ENCODE assay signal across 18 cellular contexts in the genomic region with DNA sequence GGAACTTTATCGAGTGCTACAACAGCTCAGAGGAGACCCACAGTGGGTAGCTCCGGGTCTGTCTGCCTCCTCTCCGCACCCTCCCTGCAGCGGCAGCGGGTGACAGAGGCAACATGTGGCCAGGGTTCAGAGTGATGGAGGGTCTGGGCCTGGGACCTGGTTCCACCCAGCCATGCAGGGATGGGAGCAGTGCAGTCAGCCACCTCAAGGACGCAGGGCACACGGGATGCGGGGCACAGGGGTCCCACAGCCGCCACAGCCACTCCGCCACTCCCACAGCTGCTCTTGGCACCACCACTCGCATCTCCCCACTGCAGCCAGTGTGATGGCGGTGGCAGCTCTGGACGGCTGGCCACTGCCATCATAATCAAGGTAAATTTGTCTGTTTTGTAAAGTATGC.
DNase-seq lines count a peak whose midpoint lies in the region; ATAC-seq and TF ChIP-seq lines count a peak whose summit lies in the region.
"Had no signal": no experiment of that assay in that cellular context is flagged by ENCODE, and none has a peak within 500 bp of the region (broad histone marks: within the 10 kb centered on the region; RNA-seq: fewer than 3 reads in every experiment).

No MANE protein-coding gene starts in this region.

- H3K27me3 Mint-ChIP-seq in chondrocyte (ENCODE audit: low read depth): no peaks in the 10 kb centered on the region
- H3K27me3 Mint-ChIP-seq in activated T-cell treated with anti-CD3 and anti-CD28 coated beads, Interleukin-2, amount 50 U/mL, for 4 hours (ENCODE audit: low read depth): no peaks in the 10 kb centered on the region
- H3K27me3 Mint-ChIP-seq in stimulated activated memory B cell treated with anti-CD40 and anti-IgM and Interleukin-4, amounts not matched to agents 10 μg/mL and 1 μg/mL and 100 μg/mL, for 72 hours: no peaks in the 10 kb centered on the region

- H3K9me3 Mint-ChIP-seq in chondrocyte (ENCODE audit: low read depth): no peaks in the 10 kb centered on the region
- H3K9me3 Mint-ChIP-seq in stimulated activated effector memory CD8-positive, alpha-beta T cell treated with anti-CD3 and anti-CD28 coated beads, Interleukin-12 subunit alpha, Interleukin-12 subunit beta, amount 100 ng/mL, for 72 hours: peaks cover 19% of the 10 kb centered on the region
- peaks cover 11% of the 10 kb centered on the region for H3K9me3 Mint-ChIP-seq in activated T-cell treated with anti-CD3 and anti-CD28 coated beads, Interleukin-2, amount 50 U/mL, for 4 hours
- peaks cover 7% of the 10 kb centered on the region for H3K9me3 Mint-ChIP-seq in stimulated activated memory B cell treated with anti-CD40 and anti-IgM and Interleukin-4, amounts not matched to agents 10 μg/mL and 1 μg/mL and 100 μg/mL, for 72 hours

- H3K27ac Mint-ChIP-seq in chondrocyte (ENCODE audit: unreplicated experiment): no peak overlapping the region
- H3K27ac Mint-ChIP-seq in stimulated activated effector memory CD8-positive, alpha-beta T cell treated with anti-CD3 and anti-CD28 coated beads, Interleukin-12 subunit alpha, Interleukin-12 subunit beta, amount 100 ng/mL, for 72 hours: no peak overlapping the region
- H3K27ac Mint-ChIP-seq in stimulated activated memory B cell treated with anti-CD40 and anti-IgM and Interleukin-4, amounts not matched to agents 10 μg/mL and 1 μg/mL and 100 μg/mL, for 72 hours: no peak overlapping the region

- no peak overlapping the region for H3K4me3 Mint-ChIP-seq in chondrocyte (ENCODE audit: unreplicated experiment)
- H3K4me3 Mint-ChIP-seq in stimulated activated effector memory CD8-positive, alpha-beta T cell treated with anti-CD3 and anti-CD28 coated beads, Interleukin-12 subunit alpha, Interleukin-12 subunit beta, amount 100 ng/mL, for 72 hours: no peak overlapping the region
- no peak overlapping the region for H3K4me3 Mint-ChIP-seq in activated T-cell treated with anti-CD3 and anti-CD28 coated beads, Interleukin-2, amount 50 U/mL, for 4 hours
- no peak overlapping the region for H3K4me3 Mint-ChIP-seq in stimulated activated memory B cell treated with anti-CD40 and anti-IgM and Interleukin-4, amounts not matched to agents 10 μg/mL and 1 μg/mL and 100 μg/mL, for 72 hours

- DNase-seq in NK-92 treated with Interleukin-12 subunit alpha and Interleukin-12 subunit beta, amount 100 ng/mL, for 24 hours (lab: John Stamatoyannopoulos, UW): peak; percentile 25
- no peak for DNase-seq in NK-92 (lab: John Stamatoyannopoulos, UW; ENCODE audit: unreplicated experiment)
- DNase-seq in chondrocyte (ENCODE audit: low spot score): peak; percentile 69
- no peak for DNase-seq in stimulated activated effector memory CD8-positive, alpha-beta T cell treated with anti-CD3 and anti-CD28 coated beads, Interleukin-12 subunit alpha, Interleukin-12 subunit beta, amount 100 ng/mL, for 72 hours (ENCODE audit: low spot score in 2 of 2)
- no peak for DNase-seq in activated T-cell treated with anti-CD3 and anti-CD28 coated beads, Interleukin-2, amount 50 U/mL, for 4 hours
- DNase-seq in NCI-H2081 treated with DMSO at 0.1 percent for 48 hours (lab: John Stamatoyannopoulos, UW): no peak
- DNase-seq: 8988T, EL, GF-D8, MG63, NCI-H1417, NCI-H2029, NCI-H226, NCI-H774 had no signal

- no peaks in the 10 kb centered on the region for H3K4me1 Mint-ChIP-seq in chondrocyte (ENCODE audit: low read depth)
- H3K4me1 Mint-ChIP-seq in stimulated activated effector memory CD8-positive, alpha-beta T cell treated with anti-CD3 and anti-CD28 coated beads, Interleukin-12 subunit alpha, Interleukin-12 subunit beta, amount 100 ng/mL, for 72 hours: no peaks in the 10 kb centered on the region
- no peaks in the 10 kb centered on the region for H3K4me1 Mint-ChIP-seq in activated T-cell treated with anti-CD3 and anti-CD28 coated beads, Interleukin-2, amount 50 U/mL, for 4 hours (ENCODE audit: low read depth)
- no peaks in the 10 kb centered on the region for H3K4me1 Mint-ChIP-seq in stimulated activated memory B cell treated with anti-CD40 and anti-IgM and Interleukin-4, amounts not matched to agents 10 μg/mL and 1 μg/mL and 100 μg/mL, for 72 hours

- H3K36me3 Mint-ChIP-seq in chondrocyte (ENCODE audit: low read depth): no peaks in the 10 kb centered on the region
- no peaks in the 10 kb centered on the region for H3K36me3 Mint-ChIP-seq in stimulated activated effector memory CD8-positive, alpha-beta T cell treated with anti-CD3 and anti-CD28 coated beads, Interleukin-12 subunit alpha, Interleukin-12 subunit beta, amount 100 ng/mL, for 72 hours
- H3K36me3 Mint-ChIP-seq in activated T-cell treated with anti-CD3 and anti-CD28 coated beads, Interleukin-2, amount 50 U/mL, for 4 hours (ENCODE audit: insufficient read depth): no peaks in the 10 kb centered on the region
- no peaks in the 10 kb centered on the region for H3K36me3 Mint-ChIP-seq in stimulated activated memory B cell treated with anti-CD40 and anti-IgM and Interleukin-4, amounts not matched to agents 10 μg/mL and 1 μg/mL and 100 μg/mL, for 72 hours

- peak; percentile 11 for ATAC-seq in stimulated activated effector memory CD8-positive, alpha-beta T cell treated with anti-CD3 and anti-CD28 coated beads, Interleukin-12 subunit alpha, Interleukin-12 subunit beta, amount 100 ng/mL, for 72 hours
- ATAC-seq in activated T-cell treated with anti-CD3 and anti-CD28 coated beads, Interleukin-2, amount 50 U/mL, for 4 hours: no peak
- no peak for ATAC-seq in stimulated activated memory B cell treated with anti-CD40 and anti-IgM and Interleukin-4, amounts not matched to agents 10 μg/mL and 1 μg/mL and 100 μg/mL, for 72 hours
- ATAC-seq: HepG2, K562, SK-N-SH treated with all-trans-retinoic acid at 6 μM for 48 hours had no signal

- TF ChIP-seq CTCF in chondrocyte (IDR thresholded peaks at IDR 0.05): no peak

Comparison
In these comparisons a context has a peak if more than half of its experiments do, and no peak if none do; other contexts are left out.
1. DNase-seq: peak in NK-92 treated with Interleukin-12 subunit alpha and Interleukin-12 subunit beta, amount 100 ng/mL, for 24 hours (single experiment) and chondrocyte (single experiment); none in NK-92 (single experiment), stimulated activated effector memory CD8-positive, alpha-beta T cell treated with anti-CD3 and anti-CD28 coated beads, Interleukin-12 subunit alpha, Interleukin-12 subunit beta, amount 100 ng/mL, for 72 hours (0 of 2), activated T-cell treated with anti-CD3 and anti-CD28 coated beads, Interleukin-2, amount 50 U/mL, for 4 hours (single experiment) and NCI-H2081 treated with DMSO at 0.1 percent for 48 hours (single experiment).